14 cellular contexts compared by ENCODE assay signal in genomic region chr15:63973212-63974009, GRCh38.
DNase-seq lines count a peak whose midpoint lies in the region; ATAC-seq and TF ChIP-seq lines count a peak whose summit lies in the region.
"Had no signal": no experiment of that assay in that cellular context is flagged by ENCODE, and none has a peak within 500 bp of the region (broad histone marks: within the 10 kb centered on the region; RNA-seq: fewer than 3 reads in every experiment).

No MANE protein-coding gene starts in this region.

- no peak overlapping the region for H3K9ac ChIP-seq in adipocyte (ENCODE audit: low read length)
- no peak overlapping the region for H3K9ac ChIP-seq in iPS-18a (ENCODE audit: low read length)

- H3K4me3 ChIP-seq in adipocyte (ENCODE audit: low read length) = no peak overlapping the region
- H3K4me3 ChIP-seq in iPS-18a (ENCODE audit: low read length) = peak overlapping the region; percentile 38
- no peak overlapping the region for H3K4me3 ChIP-seq in tibial artery
- H3K4me3 ChIP-seq in ascending aorta = no peak overlapping the region
- H3K4me3 ChIP-seq: mucosa of descending colon had no signal

- in situ Hi-C loops in GM13977 (cut with MboI; ENCODE audit: low pct_unique_long_range_greater_than_20kb, low sequenced_read_pairs, unreplicated experiment) = no loop called here

- no peaks in the 10 kb centered on the region for H3K27me3 ChIP-seq in adipocyte (replicated peaks; ENCODE audit: control insufficient read depth, insufficient read depth, low read length)
- no peaks in the 10 kb centered on the region for H3K27me3 ChIP-seq in iPS-18a (ENCODE audit: control insufficient read depth, insufficient read depth, low read length)
- no peaks in the 10 kb centered on the region for H3K27me3 ChIP-seq in tibial artery
- no peaks in the 10 kb centered on the region for H3K27me3 ChIP-seq in ascending aorta

- intact Hi-C loops in Right ventricle myocardium superior (cut with DNase I) = no loop called here
- intact Hi-C loops in left cardiac atrium (cut with DNase I) = no loop called here
- intact Hi-C loops in tibial artery (cut with DNase I; ENCODE audit: low total_unique reads) = no loop called here
- intact Hi-C loops in ascending aorta (cut with DNase I) = no loop called here

- ATAC-seq in Right ventricle myocardium superior (ENCODE audit: poor library complexity) = no peak
- no peak for ATAC-seq in left cardiac atrium
- ATAC-seq: mucosa of descending colon, Panc1 had no signal

- H3K36me3 ChIP-seq in adipocyte (ENCODE audit: control insufficient read depth, insufficient read depth, low read length, severe bottlenecking) = no peaks in the 10 kb centered on the region
- H3K36me3 ChIP-seq in iPS-18a (ENCODE audit: control insufficient read depth, low read depth, low read length) = no peaks in the 10 kb centered on the region
- H3K36me3 ChIP-seq in tibial artery = no peaks in the 10 kb centered on the region
- no peaks in the 10 kb centered on the region for H3K36me3 ChIP-seq in ascending aorta

- TF ChIP-seq CTCF in tibial artery (IDR thresholded peaks at IDR 0.05) = no peak
- TF ChIP-seq CTCF in ascending aorta (IDR thresholded peaks at IDR 0.05) = no peak
- no peak for TF ChIP-seq CTCF in GM13977 (IDR thresholded peaks at IDR 0.05; ENCODE audit: extremely low read depth, insufficient read depth, missing control alignments)

- H3K27ac ChIP-seq in iPS-18a (ENCODE audit: low read length) (peak overlapping the region; percentile 20), tibial artery (peak overlapping the region; percentile 23 to 30), ascending aorta (no peak overlapping the region)

- DNase-seq in Right ventricle myocardium superior = peak; percentile 20
- no peak for DNase-seq in left cardiac atrium
- peak; percentile 58 for DNase-seq in adipocyte (ENCODE audit: low read depth)
- DNase-seq in tibial artery = no peak
- no peak for DNase-seq in ascending aorta (ENCODE audit: low spot score in 2 of 2)
- DNase-seq in GM13977 (ENCODE audit: low spot score) = no peak
- no peak for DNase-seq in effector CD4-positive, alpha-beta T cell
- DNase-seq: anterior cingulate cortex, DMS79, NCI-H345, retina had no signal

- no peaks in the 10 kb centered on the region for H3K9me3 ChIP-seq in adipocyte (ENCODE audit: control insufficient read depth, low read length)
- no peaks in the 10 kb centered on the region for H3K9me3 ChIP-seq in iPS-18a (ENCODE audit: control insufficient read depth, low read depth, low read length)
- no peaks in the 10 kb centered on the region for H3K9me3 ChIP-seq in tibial artery
- H3K9me3 ChIP-seq in ascending aorta = no peaks in the 10 kb centered on the region
- H3K9me3 ChIP-seq: mucosa of descending colon had no signal

- H3K4me1 ChIP-seq in adipocyte (ENCODE audit: control insufficient read depth, insufficient read depth, low read length) = peaks cover 27% of the 10 kb centered on the region
- H3K4me1 ChIP-seq in iPS-18a (ENCODE audit: control insufficient read depth, low read depth, low read length) = peaks cover 33% of the 10 kb centered on the region
- peaks cover 0 to 18% (median 14%) of the 10 kb centered on the region in 4 donors for H3K4me1 ChIP-seq in tibial artery
- no peaks in the 10 kb centered on the region for H3K4me1 ChIP-seq in ascending aorta

Comparison
In these comparisons a context has a peak if more than half of its experiments do, and no peak if none do; other contexts are left out.
1. DNase-seq: peak in Right ventricle myocardium superior (single experiment) and adipocyte (single experiment); none in left cardiac atrium (single experiment), tibial artery (0 of 2), ascending aorta (0 of 2), GM13977 (single experiment) and effector CD4-positive, alpha-beta T cell (single experiment).
2. H3K27ac ChIP-seq: peak in iPS-18a (single experiment) and tibial artery (2 of 2); none in ascending aorta (0 of 2).